In the genomic region with DNA sequence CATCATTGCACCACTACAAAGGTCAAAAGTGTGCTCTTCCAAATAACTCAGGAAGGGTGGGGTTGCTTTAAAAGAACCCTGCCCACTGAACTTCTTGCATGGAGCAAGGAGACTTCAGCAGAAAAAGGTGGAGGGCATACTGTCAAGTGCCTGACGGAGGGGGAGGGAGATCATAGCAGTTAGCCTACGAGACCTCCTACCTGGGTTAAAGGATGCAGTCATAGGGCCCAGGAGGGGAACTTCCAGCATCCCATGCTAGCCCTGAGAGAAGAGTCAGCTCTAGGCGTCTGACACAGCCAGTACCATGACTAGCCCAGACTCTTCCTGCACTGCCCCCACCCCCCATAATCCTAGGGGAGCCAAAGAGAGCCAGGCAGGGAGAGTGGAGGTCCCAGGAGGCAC, we compare ENCODE assay signal across 21 cellular contexts. TPM values are rescaled to one million over a fixed set of nuclear protein-coding genes. Genes with fewer than 3 reads are reported as not detected.
DNase-seq lines count a peak whose midpoint lies in the region; ATAC-seq, FAIRE-seq and TF ChIP-seq lines count a peak whose summit lies in the region.
"Had no signal": no experiment of that assay in that cellular context is flagged by ENCODE, and none has a peak within 500 bp of the region (broad histone marks: within the 10 kb centered on the region; RNA-seq: fewer than 3 reads in every experiment).

No MANE protein-coding gene starts in this region.

- H3K9me2 ChIP-seq in GM23248 (ENCODE audit: insufficient read depth), result 0 out of 2 replicates have a peak, but pooled peaks cover 3% of the 10 kb centered on the region

- H2AFZ ChIP-seq in GM23248 (no peak overlapping the region), keratinocyte (ENCODE audit: control insufficient read depth, low read length) (no peak overlapping the region)

- H3K4me2 ChIP-seq in GM23248 (ENCODE audit: unreplicated experiment) (no peak overlapping the region), keratinocyte (ENCODE audit: control insufficient read depth, extremely low read depth, insufficient read depth, low read depth, low read length) (no peak overlapping the region)

- H3K9me1 ChIP-seq in keratinocyte (ENCODE audit: control insufficient read depth, extremely low read depth, insufficient read depth, low read length), result no peaks in the 10 kb centered on the region

- TF ChIP-seq EP300 in sigmoid colon (IDR thresholded peaks at IDR 0.05), result no peak

- DNase-seq in GM23248 (peak; percentile 42), M059J (ENCODE audit: low read depth) (peak; percentile 61), bronchial epithelial cell (ENCODE audit: low read depth) (peak; percentile 63), keratinocyte (ENCODE audit: low read depth, low spot score) (no peak), sigmoid colon (no peak), H4 (ENCODE audit: low spot score) (no peak)
- DNase-seq in activated CD8-positive, alpha-beta memory T cell treated with anti-CD3 and anti-CD28 coated beads, Interleukin-2, amount 50 U/mL, for 4 hours, result no peak
- DNase-seq: activated CD4-positive, alpha-beta T cell treated with anti-CD3 and anti-CD28 coated beads for 36 hours; CD4-positive, alpha-beta T cell; GDM1; left colon; naive thymus-derived CD4-positive, alpha-beta T cell; NCI-H2081; retina; stimulated activated CD4-positive, alpha-beta T cell treated with anti-CD3 and anti-CD28 coated beads, Interleukin-12 subunit alpha, Interleukin-12 subunit beta, amount 100 ng/mL, for 4 hours; stimulated activated CD4-positive, alpha-beta T cell treated with anti-CD3 and anti-CD28 coated beads, Interleukin-4, amount 100 ng/mL, for 4 hours; stimulated activated naive CD8-positive, alpha-beta T cell treated with anti-CD3 and anti-CD28 coated beads, Interleukin-15, Interleukin-2, amounts not matched to agents 100 U/mL and 50 U/mL, for 24 hours; T-cell had no signal

- WGBS in GM23248 (ENCODE audit: low coverage in 1 of 2, low lambda C conversion rate in 2 of 2, missing lambda C conversion rate in 2 of 2), 2 experiments, result 26 to 27% methylated on average over 3 of the region's 3 CpGs
- WGBS in sigmoid colon, 2 donors, result 62 to 65% methylated on average over 3 of the region's 3 CpGs

- dilution Hi-C loops in keratinocyte (cut with MboI; ENCODE audit: extremely low pct_ligation_motif_present, low sequenced_read_pairs), result no loop called here

- no peaks in the 10 kb centered on the region for H3K79me2 ChIP-seq in GM23248 (ENCODE audit: insufficient read depth)
- no peaks in the 10 kb centered on the region for H3K79me2 ChIP-seq in keratinocyte (ENCODE audit: control insufficient read depth, insufficient read depth, low read length)

- in situ Hi-C loops in GM23248 (cut with MboI), result no loop called here

- H3K27me3 ChIP-seq in GM23248 (replicated peaks; ENCODE audit: insufficient read depth), result no peaks in the 10 kb centered on the region; the same call in 1 of the 2 replicates
- no peaks in the 10 kb centered on the region for H3K27me3 ChIP-seq in bronchial epithelial cell (ENCODE audit: control insufficient read depth, insufficient read depth, low read length)
- no peaks in the 10 kb centered on the region for H3K27me3 ChIP-seq in keratinocyte (ENCODE audit: control insufficient read depth, extremely low read depth, insufficient read depth, low read length)
- no peaks in the 10 kb centered on the region for H3K27me3 ChIP-seq in sigmoid colon
- H3K27me3 ChIP-seq: ascending aorta had no signal

- H3K9ac ChIP-seq in GM23248, result no peak overlapping the region
- no peak overlapping the region for H3K9ac ChIP-seq in keratinocyte (ENCODE audit: control insufficient read depth, extremely low read depth, insufficient read depth, low read length)

- no peak overlapping the region for H3K27ac ChIP-seq in GM23248
- H3K27ac ChIP-seq in keratinocyte (ENCODE audit: control insufficient read depth, insufficient read depth, low read length), result peak overlapping the region; percentile 43
- no peak overlapping the region for H3K27ac ChIP-seq in sigmoid colon
- H3K27ac ChIP-seq: ascending aorta had no signal

- no peak for ATAC-seq in GM19023 (IDR thresholded peaks at IDR 0.05; ENCODE audit: unreplicated experiment)
- ATAC-seq: activated CD4-positive, alpha-beta T cell treated with anti-CD3 and anti-CD28 coated beads for 36 hours; left colon; naive thymus-derived CD4-positive, alpha-beta T cell; Right ventricle myocardium inferior; stimulated activated naive CD8-positive, alpha-beta T cell treated with anti-CD3 and anti-CD28 coated beads, Interleukin-15, Interleukin-2, amounts not matched to agents 100 U/mL and 50 U/mL, for 24 hours; T-cell had no signal

- H3K4me3 ChIP-seq in GM23248 (no peak overlapping the region), bronchial epithelial cell (ENCODE audit: low read depth, low read length) (no peak overlapping the region), keratinocyte (ENCODE audit: control insufficient read depth in 2 of 3, extremely low read depth in 1 of 3, insufficient read depth in 2 of 3, low read depth in 1 of 3, low read length in 3 of 3) (no peak overlapping the region), sigmoid colon (no peak overlapping the region)
- H3K4me3 ChIP-seq: ascending aorta had no signal

- 0 out of 2 replicates have a peak, but pooled peaks cover 4% of the 10 kb centered on the region for H3F3A ChIP-seq in GM23248 (ENCODE audit: insufficient read depth)

- H3K9me3 ChIP-seq in GM23248 (ENCODE audit: low read depth), result no peaks in the 10 kb centered on the region
- H3K9me3 ChIP-seq in keratinocyte (ENCODE audit: control insufficient read depth, low read depth, low read length), result no peaks in the 10 kb centered on the region
- H3K9me3 ChIP-seq in sigmoid colon, result peaks cover 0 to 5% (median under 1%) of the 10 kb centered on the region in 4 donors

- TF ChIP-seq POLR2A in sigmoid colon (IDR thresholded peaks at IDR 0.05), result no peak

- H4K20me1 ChIP-seq in GM23248 (ENCODE audit: insufficient read depth) (no peaks in the 10 kb centered on the region), keratinocyte (ENCODE audit: control insufficient read depth, extremely low read depth, insufficient read depth, low read length) (no peaks in the 10 kb centered on the region)

- intact Hi-C loops in sigmoid colon (cut with DNase I), result no loop called here

- no peak for TF ChIP-seq CTCF in bronchial epithelial cell (IDR thresholded peaks at IDR 0.05; ENCODE audit: insufficient read depth, low read length, severe bottlenecking)
- no peak for TF ChIP-seq CTCF in keratinocyte (optimal IDR thresholded peaks at IDR 0.05 in 1 of 3, IDR thresholded peaks at IDR 0.05 in 1 of 3, conservative IDR thresholded peaks at IDR 0.05 in 1 of 3; ENCODE audit: extremely low read depth in 1 of 3, insufficient read depth in 2 of 3, low read length in 3 of 3)
- no peak for TF ChIP-seq CTCF in sigmoid colon (IDR thresholded peaks at IDR 0.05)

- no peaks in the 10 kb centered on the region for H3K36me3 ChIP-seq in GM23248 (ENCODE audit: low read depth)
- H3K36me3 ChIP-seq in bronchial epithelial cell (ENCODE audit: control insufficient read depth, insufficient read depth, low read length), result no peaks in the 10 kb centered on the region
- H3K36me3 ChIP-seq in keratinocyte (ENCODE audit: control insufficient read depth in 2 of 2, extremely low read depth in 1 of 2, insufficient read depth in 2 of 2, low read length in 2 of 2), result no peaks in the 10 kb centered on the region
- H3K36me3 ChIP-seq in sigmoid colon, result no peaks in the 10 kb centered on the region
- H3K36me3 ChIP-seq: ascending aorta had no signal

- H3K4me1 ChIP-seq in GM23248 (ENCODE audit: insufficient read depth) (peaks cover 13% of the 10 kb centered on the region), keratinocyte (ENCODE audit: control insufficient read depth, extremely low read depth, insufficient read depth, low read length) (peaks cover 32% of the 10 kb centered on the region), sigmoid colon (no peaks in the 10 kb centered on the region)
- H3K4me1 ChIP-seq: ascending aorta had no signal

- FAIRE-seq in bronchial epithelial cell (lab: Jason Lieb, UNC) (no peak), keratinocyte (lab: Jason Lieb, UNC) (no peak)

RNA-seq across cellular contexts. Expression of gene MSI2, which starts 45.3 kb away (rescaled TPM):
- 17.9 and 18.2 TPM in 2 replicates for total RNA-seq in GM23248 (2014; rRNA removed; shearing (Covaris generic))
- polyA plus RNA-seq in GM23248 (2016; fragmentation: Nextera tagmentation; extraction: Ambion mirVana) (4.3 and 5.1 TPM in 2 replicates), keratinocyte (16.7 to 25.0 TPM (median 22.3 TPM) in 3 replicates), sigmoid colon (10 to 100 TPM; 12.6 to 24.0 (median 22.2) TPM)
- total RNA-seq in M059J (2014; rRNA removed; shearing (Covaris generic)), result 16.1 and 28.6 TPM in 2 replicates
- total RNA-seq in bronchial epithelial cell (21.1 and 21.3 TPM in 2 replicates), sigmoid colon (10 to 100 TPM; 19.5 to 25.8 (median 20.8) TPM)
- 46.5 TPM for polyA plus RNA-seq in keratinocyte (2011; ENCODE audit: low read depth)
- 20.0 and 20.1 TPM in 2 replicates for polyA plus RNA-seq in keratinocyte (2011; cell fraction: cytosol; rRNA removed)
- polyA plus RNA-seq in keratinocyte (2011; cell fraction: nucleus; rRNA removed), result 28.1 and 29.8 TPM in 2 replicates
- 8.6 and 20.8 TPM in 2 replicates for polyA plus RNA-seq in keratinocyte (2012; ENCODE audit: low replicate concordance)
- polyA minus RNA-seq in keratinocyte, result 40.1 to 47.9 TPM (median 44.0 TPM) in 3 replicates
- polyA minus RNA-seq in keratinocyte (2011; cell fraction: cytosol; rRNA and poly(A)+ RNA removed), result 18.0 TPM
- 25.6 and 50.9 TPM in 2 replicates for polyA minus RNA-seq in keratinocyte (2011; cell fraction: nucleus; rRNA and poly(A)+ RNA removed)
- 23.6 and 27.7 TPM in 2 replicates for total RNA-seq in H4 (2014; rRNA removed; shearing (Covaris generic))

Comparison
In these comparisons a context has a peak if more than half of its experiments do, and no peak if none do; other contexts are left out.
1. DNase-seq: peak in GM23248 (single experiment), M059J (single experiment) and bronchial epithelial cell (single experiment); none in keratinocyte (single experiment), sigmoid colon (single experiment), H4 (single experiment) and activated CD8-positive, alpha-beta memory T cell treated with anti-CD3 and anti-CD28 coated beads, Interleukin-2, amount 50 U/mL, for 4 hours (single experiment).